ENCODE assay signal across 1 cellular context in the genomic region with DNA sequence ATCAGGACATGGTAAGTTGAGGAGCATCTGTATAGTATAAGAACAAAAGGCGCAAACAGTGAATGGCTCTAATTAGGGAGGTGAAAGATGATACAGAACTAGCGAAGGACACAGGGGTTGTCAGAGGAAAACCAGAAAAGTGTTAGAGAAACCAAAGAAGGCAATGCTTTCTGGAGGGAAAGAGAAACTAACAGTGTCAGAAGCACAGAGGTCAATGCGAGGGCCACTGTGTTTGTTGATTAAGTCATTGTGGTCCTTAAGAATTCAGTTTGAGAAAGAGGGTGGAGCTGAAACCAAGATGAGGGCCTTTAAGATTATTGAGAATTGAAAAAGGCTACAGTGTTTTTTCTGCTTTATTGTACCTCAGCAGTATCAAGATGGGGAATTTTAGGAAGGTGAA.
TF ChIP-seq lines count a peak whose summit lies in the region.

No MANE protein-coding gene starts in this region.

TF ChIP-seq in GM12878, 131 proteins besides CTCF, POLR2A, EP300 and RAD21 (continued from another document):
- TF ChIP-seq PRDM15 (CRISPR knock-in tag; IDR thresholded peaks at IDR 0.05): no peak
- no peak for TF ChIP-seq BRCA1 (IDR thresholded peaks at IDR 0.05; ENCODE audit: low read depth, low read length)
- no peak for TF ChIP-seq MEF2A (IDR thresholded peaks at IDR 0.05; ENCODE audit: insufficient read depth, low read depth, low read length)
- TF ChIP-seq IKZF1 (conservative IDR thresholded peaks at IDR 0.05): no peak
- TF ChIP-seq, protein P1, sequence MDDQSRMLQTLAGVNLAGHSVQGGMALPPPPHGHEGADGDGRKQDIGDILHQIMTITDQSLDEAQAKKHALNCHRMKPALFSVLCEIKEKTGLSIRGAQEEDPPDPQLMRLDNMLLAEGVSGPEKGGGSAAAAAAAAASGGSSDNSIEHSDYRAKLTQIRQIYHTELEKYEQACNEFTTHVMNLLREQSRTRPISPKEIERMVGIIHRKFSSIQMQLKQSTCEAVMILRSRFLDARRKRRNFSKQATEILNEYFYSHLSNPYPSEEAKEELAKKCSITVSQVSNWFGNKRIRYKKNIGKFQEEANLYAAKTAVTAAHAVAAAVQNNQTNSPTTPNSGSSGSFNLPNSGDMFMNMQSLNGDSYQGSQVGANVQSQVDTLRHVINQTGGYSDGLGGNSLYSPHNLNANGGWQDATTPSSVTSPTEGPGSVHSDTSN (IDR thresholded peaks at IDR 0.05; ENCODE audit: insufficient replicate concordance, low read depth, low read length): no peak
- TF ChIP-seq NR2C2 (IDR thresholded peaks at IDR 0.05; ENCODE audit: borderline replicate concordance, control insufficient read depth, insufficient read length, low read depth): no peak
- TF ChIP-seq RELA (IDR thresholded peaks at IDR 0.05; ENCODE audit: borderline replicate concordance, partially characterized antibody): no peak
- no peak for TF ChIP-seq ZNF274 (IDR thresholded peaks at IDR 0.05; ENCODE audit: insufficient read depth, insufficient read length)
- no peak for TF ChIP-seq ETV6 (conservative IDR thresholded peaks at IDR 0.05 in 1 of 2, IDR thresholded peaks at IDR 0.05 in 1 of 2; ENCODE audit: borderline replicate concordance in 1 of 2, low read depth in 1 of 2)
- no peak for TF ChIP-seq ELK1 (IDR thresholded peaks at IDR 0.05; ENCODE audit: low read depth, low read length)
- TF ChIP-seq MYB (IDR thresholded peaks at IDR 0.05; ENCODE audit: borderline replicate concordance, low read depth, low read length): no peak
- peak; percentile 37; the same call in 1 of the 2 replicates for TF ChIP-seq RUNX3 (IDR thresholded peaks at IDR 0.05; ENCODE audit: low read length)
- TF ChIP-seq SUZ12 (IDR thresholded peaks at IDR 0.05; ENCODE audit: unreplicated experiment): no peak
- TF ChIP-seq NFIC (IDR thresholded peaks at IDR 0.05; ENCODE audit: low read depth, low read length): no peak
- TF ChIP-seq SMAD1 (IDR thresholded peaks at IDR 0.05; ENCODE audit: low read depth, partially characterized antibody): no peak
- TF ChIP-seq CHD4 (IDR thresholded peaks at IDR 0.05): no peak
- TF ChIP-seq ATF2 (IDR thresholded peaks at IDR 0.05; ENCODE audit: low read length): no peak
- TF ChIP-seq NR2F1 (conservative IDR thresholded peaks at IDR 0.05): peak; percentile 91
- TF ChIP-seq ZSCAN29 (IDR thresholded peaks at IDR 0.05): no peak
- no peak for TF ChIP-seq CBX3 (IDR thresholded peaks at IDR 0.05; ENCODE audit: borderline replicate concordance, low read depth)
- TF ChIP-seq RFX5 (IDR thresholded peaks at IDR 0.05; ENCODE audit: low read depth, low read length): no peak
- TF ChIP-seq FOXK2 (IDR thresholded peaks at IDR 0.05): no peak
- TF ChIP-seq ESRRA (IDR thresholded peaks at IDR 0.05; ENCODE audit: low read length): no peak
- no peak for TF ChIP-seq BMI1 (IDR thresholded peaks at IDR 0.05; ENCODE audit: borderline replicate concordance)
- no peak for TF ChIP-seq FOXM1 (IDR thresholded peaks at IDR 0.05; ENCODE audit: low read depth, low read length)
- peak; percentile 13; the same call in 1 of the 2 replicates for TF ChIP-seq MLLT1 (IDR thresholded peaks at IDR 0.05)
- no peak for TF ChIP-seq ASH2L (IDR thresholded peaks at IDR 0.05; ENCODE audit: borderline replicate concordance, low read depth)
- TF ChIP-seq, protein P2, sequence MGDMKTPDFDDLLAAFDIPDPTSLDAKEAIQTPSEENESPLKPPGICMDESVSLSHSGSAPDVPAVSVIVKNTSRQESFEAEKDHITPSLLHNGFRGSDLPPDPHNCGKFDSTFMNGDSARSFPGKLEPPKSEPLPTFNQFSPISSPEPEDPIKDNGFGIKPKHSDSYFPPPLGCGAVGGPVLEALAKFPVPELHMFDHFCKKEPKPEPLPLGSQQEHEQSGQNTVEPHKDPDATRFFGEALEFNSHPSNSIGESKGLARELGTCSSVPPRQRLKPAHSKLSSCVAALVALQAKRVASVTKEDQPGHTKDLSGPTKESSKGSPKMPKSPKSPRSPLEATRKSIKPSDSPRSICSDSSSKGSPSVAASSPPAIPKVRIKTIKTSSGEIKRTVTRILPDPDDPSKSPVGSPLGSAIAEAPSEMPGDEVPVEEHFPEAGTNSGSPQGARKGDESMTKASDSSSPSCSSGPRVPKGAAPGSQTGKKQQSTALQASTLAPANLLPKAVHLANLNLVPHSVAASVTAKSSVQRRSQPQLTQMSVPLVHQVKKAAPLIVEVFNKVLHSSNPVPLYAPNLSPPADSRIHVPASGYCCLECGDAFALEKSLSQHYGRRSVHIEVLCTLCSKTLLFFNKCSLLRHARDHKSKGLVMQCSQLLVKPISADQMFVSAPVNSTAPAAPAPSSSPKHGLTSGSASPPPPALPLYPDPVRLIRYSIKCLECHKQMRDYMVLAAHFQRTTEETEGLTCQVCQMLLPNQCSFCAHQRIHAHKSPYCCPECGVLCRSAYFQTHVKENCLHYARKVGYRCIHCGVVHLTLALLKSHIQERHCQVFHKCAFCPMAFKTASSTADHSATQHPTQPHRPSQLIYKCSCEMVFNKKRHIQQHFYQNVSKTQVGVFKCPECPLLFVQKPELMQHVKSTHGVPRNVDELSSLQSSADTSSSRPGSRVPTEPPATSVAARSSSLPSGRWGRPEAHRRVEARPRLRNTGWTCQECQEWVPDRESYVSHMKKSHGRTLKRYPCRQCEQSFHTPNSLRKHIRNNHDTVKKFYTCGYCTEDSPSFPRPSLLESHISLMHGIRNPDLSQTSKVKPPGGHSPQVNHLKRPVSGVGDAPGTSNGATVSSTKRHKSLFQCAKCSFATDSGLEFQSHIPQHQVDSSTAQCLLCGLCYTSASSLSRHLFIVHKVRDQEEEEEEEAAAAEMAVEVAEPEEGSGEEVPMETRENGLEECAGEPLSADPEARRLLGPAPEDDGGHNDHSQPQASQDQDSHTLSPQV (IDR thresholded peaks at IDR 0.05): no peak
- TF ChIP-seq, protein P3, sequence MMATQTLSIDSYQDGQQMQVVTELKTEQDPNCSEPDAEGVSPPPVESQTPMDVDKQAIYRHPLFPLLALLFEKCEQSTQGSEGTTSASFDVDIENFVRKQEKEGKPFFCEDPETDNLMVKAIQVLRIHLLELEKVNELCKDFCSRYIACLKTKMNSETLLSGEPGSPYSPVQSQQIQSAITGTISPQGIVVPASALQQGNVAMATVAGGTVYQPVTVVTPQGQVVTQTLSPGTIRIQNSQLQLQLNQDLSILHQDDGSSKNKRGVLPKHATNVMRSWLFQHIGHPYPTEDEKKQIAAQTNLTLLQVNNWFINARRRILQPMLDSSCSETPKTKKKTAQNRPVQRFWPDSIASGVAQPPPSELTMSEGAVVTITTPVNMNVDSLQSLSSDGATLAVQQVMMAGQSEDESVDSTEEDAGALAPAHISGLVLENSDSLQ (IDR thresholded peaks at IDR 0.05): peak; percentile 20; the same call in 1 of the 2 replicates
- TF ChIP-seq USF2 (IDR thresholded peaks at IDR 0.05; ENCODE audit: borderline replicate concordance, low read depth, low read length): no peak
- no peak for TF ChIP-seq NRF1 (conservative IDR thresholded peaks at IDR 0.05; ENCODE audit: low read depth, low read length)
- TF ChIP-seq SPI1 (IDR thresholded peaks at IDR 0.05; ENCODE audit: borderline replicate concordance, insufficient read depth, low read depth, low read length): no peak
- no peak for TF ChIP-seq BCL11A (IDR thresholded peaks at IDR 0.05; ENCODE audit: low read depth, low read length)
- no peak; a peak in 2 of 4 replicates for TF ChIP-seq IKZF2 (IDR thresholded peaks at IDR 0.05)
- TF ChIP-seq ZZZ3 (IDR thresholded peaks at IDR 0.05; ENCODE audit: control insufficient read depth, insufficient read length, low read depth): no peak
- peak; percentile 31; the same call in 1 of the 2 replicates for TF ChIP-seq RELB (IDR thresholded peaks at IDR 0.05; ENCODE audit: low read depth)
- no peak for TF ChIP-seq E2F4 (IDR thresholded peaks at IDR 0.05; ENCODE audit: low read depth, low read length)
- TF ChIP-seq ZNF217 (IDR thresholded peaks at IDR 0.05): no peak
- TF ChIP-seq WRNIP1 (IDR thresholded peaks at IDR 0.05; ENCODE audit: borderline replicate concordance, low read depth, low read length): no peak
